24 cellular contexts compared by ENCODE assay signal in genomic region chr7:157870644-157871290, GRCh38.
A peak's percentile ranks its signal among the peaks of the same experiment; 100 is the strongest.
DNase-seq lines count a peak whose midpoint lies in the region; ATAC-seq and TF ChIP-seq lines count a peak whose summit lies in the region.
"Had no signal": no experiment of that assay in that cellular context is flagged by ENCODE, and none has a peak within 500 bp of the region (broad histone marks: within the 10 kb centered on the region; RNA-seq: fewer than 3 reads in every experiment).

No MANE protein-coding gene starts in this region.

- H3K27me3 ChIP-seq in CD4-positive, alpha-beta T cell (ENCODE audit: control insufficient read depth, insufficient read depth, low read length) = no peaks in the 10 kb centered on the region
- no peaks in the 10 kb centered on the region for H3K27me3 ChIP-seq in osteoblast (ENCODE audit: insufficient read depth, low read length)
- H3K27me3 ChIP-seq: BE2C; BLaER1 treated with 17β-estradiol and CSF1 and Interleukin-3, amounts not matched to agents 10 nM and 100 nM had no signal

- peak overlapping the region; percentile 19 for H3K27ac Mint-ChIP-seq in CD4-positive, alpha-beta T cell
- peak overlapping the region; percentile 1 for H3K27ac Mint-ChIP-seq in T-helper 17 cell
- H3K27ac Mint-ChIP-seq: CD14-positive monocyte, HFFc6 had no signal

- DNase-seq in NCI-H2171 treated with DMSO at 0.1 percent for 48 hours (lab: John Stamatoyannopoulos, UW) = peak; percentile 9
- no peak for DNase-seq in NCI-H2171 (lab: John Stamatoyannopoulos, UW)
- DNase-seq in CD4-positive, alpha-beta T cell = no peak
- no peak for DNase-seq in T-helper 17 cell
- DNase-seq in osteoblast (ENCODE audit: insufficient read length, low spot score, missing footprints) = peak; percentile 62
- no peak for DNase-seq in NCI-H446 treated with DMSO at 0.1 percent for 48 hours (lab: John Stamatoyannopoulos, UW)
- no peak for DNase-seq in coronary artery (ENCODE audit: low spot score)
- DNase-seq: 8988T; ACHN; AML-193; BE2C; Calu3; CD4-positive, alpha-beta memory T cell; COR-L47; DMS53; DMS79 treated with DMSO at 0.1 percent for 48 hours; GF-D8; GOT3; HFFc6 had no signal

- H3K27me3 Mint-ChIP-seq in CD4-positive, alpha-beta T cell = no peaks in the 10 kb centered on the region
- H3K27me3 Mint-ChIP-seq in T-helper 17 cell = no peaks in the 10 kb centered on the region
- H3K27me3 Mint-ChIP-seq: CD4-positive, alpha-beta memory T cell had no signal

- CTCF ChIA-PET in CD4-positive, alpha-beta T cell (lab: Charles Lee) = no interaction called here

- no peaks in the 10 kb centered on the region for H3K36me3 Mint-ChIP-seq in CD4-positive, alpha-beta T cell (ENCODE audit: low read depth)
- H3K36me3 Mint-ChIP-seq in T-helper 17 cell (ENCODE audit: low read depth) = no peaks in the 10 kb centered on the region
- H3K36me3 Mint-ChIP-seq: CD4-positive, alpha-beta memory T cell had no signal

- no peaks in the 10 kb centered on the region for H3K9me3 ChIP-seq in CD4-positive, alpha-beta T cell (ENCODE audit: control insufficient read depth, low read length)
- H3K9me3 ChIP-seq in T-helper 17 cell (ENCODE audit: control insufficient read depth, low read length, poor library complexity, severe bottlenecking) (no peaks in the 10 kb centered on the region), osteoblast (ENCODE audit: low read depth, low read length) (no peaks in the 10 kb centered on the region)
- H3K9me3 ChIP-seq: A549, BE2C, HAP-1 had no signal

- no peaks in the 10 kb centered on the region for H3K4me1 ChIP-seq in osteoblast (ENCODE audit: insufficient read depth, low read length)
- H3K4me1 ChIP-seq: A549, BE2C, HAP-1 had no signal

- H2AFZ ChIP-seq in osteoblast (ENCODE audit: low read length) = no peak overlapping the region

- H3K4me3 ChIP-seq in osteoblast (ENCODE audit: insufficient read depth, low read length) (no peak overlapping the region), coronary artery (no peak overlapping the region)
- H3K4me3 ChIP-seq: A549; BLaER1 treated with 17β-estradiol and CSF1 and Interleukin-3, amounts not matched to agents 10 nM and 100 nM; HAP-1 had no signal

- ATAC-seq in CD4-positive, alpha-beta T cell (ENCODE audit: poor library complexity) = no peak
- no peak for ATAC-seq in T-helper 17 cell
- ATAC-seq in GM21526 (IDR thresholded peaks at IDR 0.05; ENCODE audit: low FRiP score, unreplicated experiment) = no peak
- ATAC-seq: A549 had no signal

- H3K27ac ChIP-seq in CD4-positive, alpha-beta T cell (ENCODE audit: low read depth, low read length) = no peak overlapping the region
- no peak overlapping the region for H3K27ac ChIP-seq in osteoblast (ENCODE audit: low read depth, low read length)
- H3K27ac ChIP-seq in coronary artery = no peak overlapping the region
- H3K27ac ChIP-seq: A549; BLaER1 treated with 17β-estradiol and CSF1 and Interleukin-3, amounts not matched to agents 10 nM and 100 nM had no signal

- no peak overlapping the region for H3K4me3 Mint-ChIP-seq in CD4-positive, alpha-beta T cell
- no peak overlapping the region for H3K4me3 Mint-ChIP-seq in T-helper 17 cell
- H3K4me3 Mint-ChIP-seq: HFFc6 had no signal

- no peaks in the 10 kb centered on the region for H4K20me1 ChIP-seq in osteoblast (ENCODE audit: insufficient read depth, low read length)

- H3K4me1 Mint-ChIP-seq in CD4-positive, alpha-beta T cell (ENCODE audit: low read depth) = peaks cover 44% of the 10 kb centered on the region
- peaks cover 15% of the 10 kb centered on the region for H3K4me1 Mint-ChIP-seq in T-helper 17 cell

- H3K79me2 ChIP-seq in osteoblast (ENCODE audit: insufficient read depth, low read length) = no peaks in the 10 kb centered on the region

- no peaks in the 10 kb centered on the region for H3K36me3 ChIP-seq in osteoblast (ENCODE audit: insufficient read depth, low read length)
- H3K36me3 ChIP-seq: BE2C; BLaER1 treated with 17β-estradiol and CSF1 and Interleukin-3, amounts not matched to agents 10 nM and 100 nM; HAP-1 had no signal

- intact Hi-C loops in CD4-positive, alpha-beta T cell (cut with DNase I, micrococcal nuclease) = loop anchor here in 1 of 2 experiments (10.0 kb wide), 1 partner anchor 236 kb away; no protein-coding TSS in a partner anchor

- no peaks in the 10 kb centered on the region for H3K9me3 Mint-ChIP-seq in CD4-positive, alpha-beta T cell

- POLR2A ChIA-PET in CD4-positive, alpha-beta T cell (lab: Charles Lee) = interaction anchor here (0.6 to 1.6 kb wide), 5 partner anchors 8 to 399 kb away, joined by 3 to 14 read pairs (median 3); no protein-coding TSS in a partner anchor

- no peak overlapping the region for H3K4me2 ChIP-seq in osteoblast (ENCODE audit: insufficient read depth, low read length)
- H3K4me2 ChIP-seq: A549; BLaER1 treated with 17β-estradiol and CSF1 and Interleukin-3, amounts not matched to agents 10 nM and 100 nM had no signal

- no peak for TF ChIP-seq CTCF in CD4-positive, alpha-beta T cell (IDR thresholded peaks at IDR 0.05)
- TF ChIP-seq CTCF in osteoblast (IDR thresholded peaks at IDR 0.05; ENCODE audit: extremely low read depth, low read depth, low read length) = no peak
- no peak for TF ChIP-seq CTCF in coronary artery (IDR thresholded peaks at IDR 0.05)

Comparison
In these comparisons a context has a peak if more than half of its experiments do, and no peak if none do; other contexts are left out.
1. DNase-seq: peak in NCI-H2171 treated with DMSO at 0.1 percent for 48 hours (single experiment) and osteoblast (single experiment); none in NCI-H2171 (single experiment), CD4-positive, alpha-beta T cell (0 of 10), T-helper 17 cell (0 of 3), NCI-H446 treated with DMSO at 0.1 percent for 48 hours (single experiment) and coronary artery (single experiment).